ENCODE assay signal across 11 cellular contexts in genomic region chr17:28663723-28664122, GRCh38. TPM values are rescaled to one million over a fixed set of nuclear protein-coding genes. Genes with fewer than 3 reads are reported as not detected.
DNase-seq lines count a peak whose midpoint lies in the region; ATAC-seq and TF ChIP-seq lines count a peak whose summit lies in the region.
"Had no signal": no experiment of that assay in that cellular context is flagged by ENCODE, and none has a peak within 500 bp of the region (broad histone marks: within the 10 kb centered on the region; RNA-seq: fewer than 3 reads in every experiment).

No MANE protein-coding gene starts in this region.

- H3K9ac ChIP-seq in OCI-LY1 (ENCODE audit: low read length) (no peak overlapping the region), endocrine pancreas (ENCODE audit: control insufficient read depth, insufficient read depth, low read length) (no peak overlapping the region), trophoblast cell (ENCODE audit: low read length) (no peak overlapping the region)

- 0 out of 2 replicates have a peak, but pooled peaks cover 2% of the 10 kb centered on the region for H4K20me1 ChIP-seq in OCI-LY1 (ENCODE audit: insufficient read depth, low read length)

- no peaks in the 10 kb centered on the region for H3K27me3 Mint-ChIP-seq in activated CD4-positive, alpha-beta T cell treated with anti-CD3 and anti-CD28 coated beads for 36 hours

- H3K4me2 ChIP-seq in OCI-LY1 (ENCODE audit: low read length), result peak overlapping the region; percentile 95; the same call in 1 of the 2 replicates
- no peak overlapping the region for H3K4me2 ChIP-seq in trophoblast cell (ENCODE audit: low read length)

- no peak for DNase-seq in activated CD4-positive, alpha-beta T cell treated with anti-CD3 and anti-CD28 coated beads for 36 hours
- DNase-seq in activated CD4-positive, alpha-beta T cell treated with anti-CD3 and anti-CD28 coated beads for 1 hour, result no peak
- DNase-seq in trophoblast cell, result no peak
- no peak for DNase-seq in stimulated activated CD4-positive, alpha-beta T cell treated with anti-CD3 and anti-CD28 coated beads, Interleukin-1b, Interleukin-23, amount 100 ng/mL, for 48 hours
- DNase-seq in NCI-H2081 (lab: John Stamatoyannopoulos, UW), result no peak
- no peak for DNase-seq in activated effector memory CD4-positive, alpha-beta T cell treated with anti-CD3 and anti-CD28 coated beads, Interleukin-2, amount 50 U/mL, for 16 hours
- DNase-seq: ACHN, NCI-H774 had no signal

- H3K4me3 Mint-ChIP-seq in activated CD4-positive, alpha-beta T cell treated with anti-CD3 and anti-CD28 coated beads for 36 hours, result peak overlapping the region; percentile 94

- no peak overlapping the region for H3K14ac ChIP-seq in trophoblast cell (ENCODE audit: low read length)

- TF ChIP-seq CTCF in OCI-LY1 (IDR thresholded peaks at IDR 0.05; ENCODE audit: low read length), result no peak

- H3K27me3 ChIP-seq in OCI-LY1 (ENCODE audit: insufficient read depth, low read length), result no peaks in the 10 kb centered on the region
- no peaks in the 10 kb centered on the region for H3K27me3 ChIP-seq in endocrine pancreas (ENCODE audit: control insufficient read depth, insufficient read depth, low read length)
- H3K27me3 ChIP-seq in trophoblast cell (ENCODE audit: insufficient read depth, low read length), result no peaks in the 10 kb centered on the region
- H3K27me3 ChIP-seq: ascending aorta had no signal

- peaks cover 9% of the 10 kb centered on the region for H3K79me1 ChIP-seq in trophoblast cell (ENCODE audit: low read length)

- H3F3A ChIP-seq in OCI-LY1 (ENCODE audit: insufficient read depth, low read length), result no peaks in the 10 kb centered on the region

- H4K91ac ChIP-seq in trophoblast cell (ENCODE audit: low read depth, low read length), result no peak overlapping the region

- no peak overlapping the region for H2AFZ ChIP-seq in OCI-LY1 (ENCODE audit: low read length)
- no peak overlapping the region for H2AFZ ChIP-seq in trophoblast cell (ENCODE audit: insufficient read depth, low read length, poor library complexity)

- H3K4ac ChIP-seq in trophoblast cell (ENCODE audit: low read depth, low read length), result peak overlapping the region; percentile 44

- H3K27ac Mint-ChIP-seq in activated CD4-positive, alpha-beta T cell treated with anti-CD3 and anti-CD28 coated beads for 36 hours, result peak overlapping the region; percentile 99

- CTCF ChIA-PET in activated CD4-positive, alpha-beta T cell treated with anti-CD3 and anti-CD28 coated beads for 36 hours (lab: Charles Lee), result interaction anchor here (0.7 to 6.8 kb wide), 3 partner anchors 12 to 624 kb away, joined by 3 to 125 read pairs (median 3); partner anchors contain the start of gene BLTP2

- no peaks in the 10 kb centered on the region for H3K9me2 ChIP-seq in OCI-LY1 (ENCODE audit: low read depth, low read length)

- H3K9me3 ChIP-seq in OCI-LY1 (ENCODE audit: low read length) (peaks cover 3% of the 10 kb centered on the region; the same call in 1 of the 2 replicates), endocrine pancreas (ENCODE audit: control insufficient read depth, low read length) (no peaks in the 10 kb centered on the region), trophoblast cell (ENCODE audit: insufficient read depth, low read depth, low read length) (peaks cover 9% of the 10 kb centered on the region)
- H3K9me3 ChIP-seq: ascending aorta had no signal

- H3K36me3 Mint-ChIP-seq in activated CD4-positive, alpha-beta T cell treated with anti-CD3 and anti-CD28 coated beads for 36 hours (ENCODE audit: low read depth), result peaks cover 46% of the 10 kb centered on the region

- H3K4me3 ChIP-seq in OCI-LY1 (ENCODE audit: low read depth, low read length, poor library complexity, severe bottlenecking) (peak overlapping the region; percentile 85), endocrine pancreas (ENCODE audit: control insufficient read depth, insufficient read depth, low read length) (peak overlapping the region; percentile 95), trophoblast cell (ENCODE audit: low read depth, low read length) (no peak overlapping the region)

- H2BK5ac ChIP-seq in trophoblast cell (ENCODE audit: low read depth, low read length, poor library complexity), result no peak overlapping the region

- no peak for ATAC-seq in activated CD4-positive, alpha-beta T cell treated with anti-CD3 and anti-CD28 coated beads for 36 hours

- H3K36me3 ChIP-seq in OCI-LY1 (ENCODE audit: insufficient read depth, low read length) (peaks cover 52% of the 10 kb centered on the region), endocrine pancreas (ENCODE audit: control insufficient read depth, insufficient read depth, low read length) (no peaks in the 10 kb centered on the region), trophoblast cell (ENCODE audit: control insufficient read depth in 1 of 2, insufficient read depth in 2 of 2, low read length in 2 of 2) (peaks cover 15 to 24% of the 10 kb centered on the region in 2 experiments)

- no peak overlapping the region for H2BK120ac ChIP-seq in trophoblast cell (ENCODE audit: insufficient read depth, low read length, poor library complexity)

- H4K8ac ChIP-seq in trophoblast cell (ENCODE audit: low read depth, low read length), result no peak overlapping the region

- no peak overlapping the region for H3K18ac ChIP-seq in trophoblast cell (ENCODE audit: low read length)

- H3K4me1 Mint-ChIP-seq in activated CD4-positive, alpha-beta T cell treated with anti-CD3 and anti-CD28 coated beads for 36 hours, result peaks cover 54% of the 10 kb centered on the region

- no peak overlapping the region for H4K12ac ChIP-seq in trophoblast cell (ENCODE audit: low read depth, low read length)

- H2BK12ac ChIP-seq in trophoblast cell (ENCODE audit: low read length), result no peak overlapping the region

- intact Hi-C loops in activated CD4-positive, alpha-beta T cell treated with anti-CD3 and anti-CD28 coated beads for 36 hours (cut with DNase I, micrococcal nuclease), result loop anchor here (5.0 kb wide), 7 partner anchors 49 to 904 kb away; partner anchors contain the start of genes ABHD15 (in 1 of the 2), ALDOC (in 1 of the 2), DHRS13 (in 1 of the 2) and NUFIP2 (in 1 of the 2)

- H3K9me3 Mint-ChIP-seq in activated CD4-positive, alpha-beta T cell treated with anti-CD3 and anti-CD28 coated beads for 36 hours (ENCODE audit: low read depth), result no peaks in the 10 kb centered on the region

- peaks cover 66% of the 10 kb centered on the region for H3K79me2 ChIP-seq in OCI-LY1 (ENCODE audit: insufficient read depth, low read length)
- H3K79me2 ChIP-seq in trophoblast cell (ENCODE audit: control insufficient read depth, insufficient read depth, low read length, poor library complexity), result peaks cover 10% of the 10 kb centered on the region

- no peak overlapping the region for H2AK5ac ChIP-seq in trophoblast cell (ENCODE audit: low read length)

- H3K4me1 ChIP-seq in OCI-LY1 (ENCODE audit: insufficient read depth, low read length, severe bottlenecking) (peaks cover 35% of the 10 kb centered on the region), endocrine pancreas (ENCODE audit: control insufficient read depth, insufficient read depth, low read length) (peaks cover 28% of the 10 kb centered on the region), trophoblast cell (ENCODE audit: control insufficient read depth in 1 of 2, insufficient read depth in 2 of 2, low read length in 2 of 2) (peaks cover 0 to 2% of the 10 kb centered on the region in 2 experiments)

- POLR2A ChIA-PET in activated CD4-positive, alpha-beta T cell treated with anti-CD3 and anti-CD28 coated beads for 36 hours (lab: Charles Lee), result interaction anchor here (0.6 kb wide), 1 partner anchor 443 kb away, joined by 4 read pairs; no protein-coding TSS in a partner anchor

- H3K27ac ChIP-seq in OCI-LY1 (ENCODE audit: low read depth, low read length, poor library complexity, severe bottlenecking) (no peak overlapping the region), trophoblast cell (ENCODE audit: low read depth, low read length) (no peak overlapping the region)

- H3K23ac ChIP-seq in trophoblast cell (ENCODE audit: low read length), result no peak overlapping the region

RNA-seq across cellular contexts. Expression of gene SUPT6H, which starts 1.7 kb away (rescaled TPM):
- total RNA-seq in activated CD4-positive, alpha-beta T cell treated with anti-CD3 and anti-CD28 coated beads for 36 hours, result 10 to 100 TPM; 80.6 to 85.8 TPM
- polyA plus RNA-seq in trophoblast cell (2013), result 51.2 and 51.7 TPM in 2 replicates

RNA-seq across cellular contexts. Expression of gene SDF2, which starts 2.0 kb away (rescaled TPM):
- total RNA-seq in activated CD4-positive, alpha-beta T cell treated with anti-CD3 and anti-CD28 coated beads for 36 hours, result 10 to 100 TPM; 36.6 to 37.2 TPM
- polyA plus RNA-seq in trophoblast cell (2013), result 80.9 and 82.7 TPM in 2 replicates

RNA-seq across cellular contexts. Expression of gene BLTP2, which starts 18.8 kb away (rescaled TPM):
- 100 to 1,000 TPM; 138 to 152 TPM for total RNA-seq in activated CD4-positive, alpha-beta T cell treated with anti-CD3 and anti-CD28 coated beads for 36 hours
- 79.4 and 79.9 TPM in 2 replicates for polyA plus RNA-seq in trophoblast cell (2013)

RNA-seq across cellular contexts. Expression of gene PROCA1, which starts 48.0 kb away (rescaled TPM):
- total RNA-seq in activated CD4-positive, alpha-beta T cell treated with anti-CD3 and anti-CD28 coated beads for 36 hours, result 1 to 10 TPM; 4.0 to 4.5 TPM
- polyA plus RNA-seq in trophoblast cell (2013), result 5.4 and 5.7 TPM in 2 replicates

RNA-seq across cellular contexts. Expression of gene RSKR, which starts 49.7 kb away (rescaled TPM):
- 10 to 100 TPM; 17.6 to 21.4 TPM for total RNA-seq in activated CD4-positive, alpha-beta T cell treated with anti-CD3 and anti-CD28 coated beads for 36 hours
- 4.4 and 4.6 TPM in 2 replicates for polyA plus RNA-seq in trophoblast cell (2013)
